In genomic region chr1:30420519-30421050, GRCh38 we compare ENCODE assay signal across 25 cellular contexts.
DNase-seq lines count a peak whose midpoint lies in the region; ATAC-seq and TF ChIP-seq lines count a peak whose summit lies in the region.
"Had no signal": no experiment of that assay in that cellular context is flagged by ENCODE, and none has a peak within 500 bp of the region (broad histone marks: within the 10 kb centered on the region; RNA-seq: fewer than 3 reads in every experiment).

No MANE protein-coding gene starts in this region.

- TF ChIP-seq POLR2A in prostate gland (IDR thresholded peaks at IDR 0.05): no peak

- no peaks in the 10 kb centered on the region for H3K4me1 Mint-ChIP-seq in activated T-helper 2 cell treated with anti-CD3 and anti-CD28 coated beads, Interferon-gamma antibody, Interleukin-2, Interleukin-4, amounts not matched to agents 10 μg/mL and 5 μg/mL and 100 μg/mL, durations not matched to agents 14 hours and 24 hours and 36 hours (ENCODE audit: low read depth)
- H3K4me1 Mint-ChIP-seq in glutamatergic neuron (ENCODE audit: low read depth, unreplicated experiment): no peaks in the 10 kb centered on the region
- H3K4me1 Mint-ChIP-seq: naive B cell had no signal

- intact Hi-C loops in activated T-helper 2 cell treated with anti-CD3 and anti-CD28 coated beads, Interferon-gamma antibody, Interleukin-2, Interleukin-4, amounts not matched to agents 10 μg/mL and 5 μg/mL and 100 μg/mL, durations not matched to agents 14 hours and 24 hours and 36 hours (cut with micrococcal nuclease): no loop called here
- intact Hi-C loops in prostate gland (cut with DNase I): no loop called here

- H3K4me3 Mint-ChIP-seq in activated T-helper 2 cell treated with anti-CD3 and anti-CD28 coated beads, Interferon-gamma antibody, Interleukin-2, Interleukin-4, amounts not matched to agents 10 μg/mL and 5 μg/mL and 100 μg/mL, durations not matched to agents 14 hours and 24 hours and 36 hours (ENCODE audit: low read depth): no peak overlapping the region
- no peak overlapping the region for H3K4me3 Mint-ChIP-seq in glutamatergic neuron (ENCODE audit: unreplicated experiment)
- H3K4me3 Mint-ChIP-seq: brain, naive B cell had no signal

- peak overlapping the region; percentile 25 for H3K27ac ChIP-seq in foreskin keratinocyte
- H3K27ac ChIP-seq in prostate gland: no peak overlapping the region
- H3K27ac ChIP-seq: adrenal gland, GM23248, thoracic aorta, WERI-Rb-1 had no signal

- DNase-seq in ELF-1 (ENCODE audit: low read depth, low spot score) (peak; percentile 0), foreskin keratinocyte (peak in 1 of 2 donors; percentile 61), prostate gland (ENCODE audit: low spot score) (peak; percentile 2), glutamatergic neuron (no peak)
- DNase-seq in activated T-helper 2 cell treated with anti-CD3 and anti-CD28 coated beads, Interferon-gamma antibody, Interleukin-2, Interleukin-4, amounts not matched to agents 10 μg/mL and 5 μg/mL and 100 μg/mL, durations not matched to agents 14 hours and 24 hours and 36 hours (ENCODE audit: low spot score): peak; percentile 1
- DNase-seq: activated CD4-positive, alpha-beta T cell treated with anti-CD3 and anti-CD28 coated beads, Interleukin-2, amount 50 U/mL, for 4 hours; activated naive CD4-positive, alpha-beta T cell treated with Interleukin-2 at 50 U/mL for 16 hours; activated T-cell treated with anti-CD3 and anti-CD28 coated beads, Interleukin-2, amount 50 U/mL, for 1 hour; GM23248; KG1; mesenchymal stem cell; naive B cell; NCI-H1417 treated with DMSO at 0.1 percent for 48 hours; NCI-H446; occipital lobe; retina; stimulated activated CD4-positive, alpha-beta T cell treated with anti-CD3 and anti-CD28 coated beads, Interleukin-4, amount 100 ng/mL, for 4 hours; stimulated activated naive CD8-positive, alpha-beta T cell treated with anti-CD3 and anti-CD28 coated beads, Interleukin-15, Interleukin-2, amounts not matched to agents 100 U/mL and 50 U/mL, for 24 hours; WERI-Rb-1 had no signal

- H3K36me3 Mint-ChIP-seq in activated T-helper 2 cell treated with anti-CD3 and anti-CD28 coated beads, Interferon-gamma antibody, Interleukin-2, Interleukin-4, amounts not matched to agents 10 μg/mL and 5 μg/mL and 100 μg/mL, durations not matched to agents 14 hours and 24 hours and 36 hours (ENCODE audit: low read depth): no peaks in the 10 kb centered on the region
- H3K36me3 Mint-ChIP-seq in glutamatergic neuron (ENCODE audit: unreplicated experiment): no peaks in the 10 kb centered on the region
- H3K36me3 Mint-ChIP-seq: brain, naive B cell had no signal

- no peaks in the 10 kb centered on the region for H3K36me3 ChIP-seq in prostate gland
- H3K36me3 ChIP-seq: adrenal gland, thoracic aorta, WERI-Rb-1 had no signal

- H3K4me1 ChIP-seq in foreskin keratinocyte (peaks cover 11% of the 10 kb centered on the region), prostate gland (replicated peaks) (no peaks in the 10 kb centered on the region)
- H3K4me1 ChIP-seq: adrenal gland had no signal

- H3K27me3 ChIP-seq in foreskin keratinocyte (no peaks in the 10 kb centered on the region), prostate gland (replicated peaks; ENCODE audit: insufficient read depth) (peaks cover 2% of the 10 kb centered on the region)
- H3K27me3 ChIP-seq: adrenal gland had no signal

- H3K9me3 Mint-ChIP-seq in activated T-helper 2 cell treated with anti-CD3 and anti-CD28 coated beads, Interferon-gamma antibody, Interleukin-2, Interleukin-4, amounts not matched to agents 10 μg/mL and 5 μg/mL and 100 μg/mL, durations not matched to agents 14 hours and 24 hours and 36 hours: no peaks in the 10 kb centered on the region
- no peaks in the 10 kb centered on the region for H3K9me3 Mint-ChIP-seq in glutamatergic neuron (ENCODE audit: unreplicated experiment)

- ATAC-seq in foreskin keratinocyte (peak; percentile 9), HG02642 (IDR thresholded peaks at IDR 0.05; ENCODE audit: poor library complexity, unreplicated experiment) (no peak), HG02970 (IDR thresholded peaks at IDR 0.05; ENCODE audit: low FRiP score, unreplicated experiment) (no peak)
- ATAC-seq: Right ventricle myocardium inferior; stimulated activated naive CD8-positive, alpha-beta T cell treated with anti-CD3 and anti-CD28 coated beads, Interleukin-15, Interleukin-2, amounts not matched to agents 100 U/mL and 50 U/mL, for 24 hours had no signal

- H3K4me3 ChIP-seq in prostate gland: no peak overlapping the region
- H3K4me3 ChIP-seq: adrenal gland, GM23248, thoracic aorta had no signal

- H3K27ac Mint-ChIP-seq in activated T-helper 2 cell treated with anti-CD3 and anti-CD28 coated beads, Interferon-gamma antibody, Interleukin-2, Interleukin-4, amounts not matched to agents 10 μg/mL and 5 μg/mL and 100 μg/mL, durations not matched to agents 14 hours and 24 hours and 36 hours: no peak overlapping the region
- no peak overlapping the region for H3K27ac Mint-ChIP-seq in glutamatergic neuron (ENCODE audit: unreplicated experiment)
- H3K27ac Mint-ChIP-seq: naive B cell had no signal

- no peak for TF ChIP-seq CTCF in foreskin keratinocyte (conservative IDR thresholded peaks at IDR 0.05)
- TF ChIP-seq CTCF in prostate gland (IDR thresholded peaks at IDR 0.05): no peak
- TF ChIP-seq CTCF in glutamatergic neuron (IDR thresholded peaks at IDR 0.05; ENCODE audit: partially characterized antibody, unreplicated experiment): no peak

- H3K27me3 Mint-ChIP-seq in activated T-helper 2 cell treated with anti-CD3 and anti-CD28 coated beads, Interferon-gamma antibody, Interleukin-2, Interleukin-4, amounts not matched to agents 10 μg/mL and 5 μg/mL and 100 μg/mL, durations not matched to agents 14 hours and 24 hours and 36 hours (ENCODE audit: low read depth): no peaks in the 10 kb centered on the region
- peaks cover 2% of the 10 kb centered on the region for H3K27me3 Mint-ChIP-seq in glutamatergic neuron (ENCODE audit: unreplicated experiment)

- 57% methylated on average over 7 of the region's 7 CpGs for WGBS in prostate gland

- H3K9me3 ChIP-seq in prostate gland: no peaks in the 10 kb centered on the region
- H3K9me3 ChIP-seq: adrenal gland, thoracic aorta had no signal
